In the genomic region with DNA sequence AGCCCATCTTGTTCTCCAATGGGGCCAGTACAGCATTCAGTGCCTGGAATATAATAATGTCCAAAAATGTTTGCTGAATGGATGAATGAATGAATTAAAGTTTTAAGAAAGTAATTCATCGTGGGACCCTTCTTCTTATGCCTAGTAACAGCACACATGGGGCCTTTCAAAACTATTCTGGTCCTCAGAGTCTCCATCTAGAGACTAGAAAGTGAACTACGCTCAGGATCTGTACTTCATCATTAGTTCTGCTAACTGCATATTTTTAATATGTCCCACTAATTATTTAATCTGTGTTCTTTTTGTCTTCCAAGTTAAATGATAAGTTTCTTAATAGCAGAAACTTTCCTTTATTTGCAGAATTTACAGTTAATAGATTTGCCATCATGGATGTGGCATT, we compare ENCODE assay signal across 10 cellular contexts.
A peak's percentile ranks its signal among the peaks of the same experiment; 100 is the strongest.
DNase-seq lines count a peak whose midpoint lies in the region; ATAC-seq and TF ChIP-seq lines count a peak whose summit lies in the region.
"Had no signal": no experiment of that assay in that cellular context is flagged by ENCODE, and none has a peak within 500 bp of the region (broad histone marks: within the 10 kb centered on the region; RNA-seq: fewer than 3 reads in every experiment).

No MANE protein-coding gene starts in this region.

- intact Hi-C loops in PC-9 (cut with micrococcal nuclease; ENCODE audit: unreplicated experiment) = no loop called here

- H3K4me1 ChIP-seq in PC-9 (replicated peaks; ENCODE audit: insufficient read depth) = no peaks in the 10 kb centered on the region
- H3K4me1 ChIP-seq: SJCRH30 had no signal

- no peak overlapping the region for H3K27ac Mint-ChIP-seq in stimulated activated naive CD8-positive, alpha-beta T cell treated with anti-CD3 and anti-CD28 coated beads, Interleukin-15, amount 100 ng/mL, for 72 hours

- DNase-seq in AG09309 (ENCODE audit: low read depth) (no peak), GM10248 (ENCODE audit: extremely low spot score) (no peak), PC-9 (no peak), fibroblast of the aortic adventitia (ENCODE audit: low read depth) (no peak), retina (no peak)
- no peak for DNase-seq in stimulated activated naive CD8-positive, alpha-beta T cell treated with anti-CD3 and anti-CD28 coated beads, Interleukin-15, amount 100 ng/mL, for 72 hours
- no peak for DNase-seq in stimulated activated CD4-positive, alpha-beta T cell treated with anti-CD3 and anti-CD28 coated beads, Interleukin-4, amount 100 ng/mL, for 1 hour
- DNase-seq: GF-D8 had no signal

- H3K9me3 Mint-ChIP-seq in stimulated activated naive CD8-positive, alpha-beta T cell treated with anti-CD3 and anti-CD28 coated beads, Interleukin-15, amount 100 ng/mL, for 72 hours = peaks cover 17 to 18% of the 10 kb centered on the region in 2 donors

- peak; percentile 39 for TF ChIP-seq CTCF in AG09309 (IDR thresholded peaks at IDR 0.05; ENCODE audit: control insufficient read depth, insufficient read depth, low read depth, low read length, missing control alignments)
- TF ChIP-seq CTCF in GM10248 (IDR thresholded peaks at IDR 0.05; ENCODE audit: control extremely low read depth, extremely low read depth, low read depth, missing control alignments) = peak; percentile 3
- TF ChIP-seq CTCF in PC-9 (conservative IDR thresholded peaks at IDR 0.05) = peak; percentile 32; the same call in 1 of the 2 replicates
- peak; percentile 41 for TF ChIP-seq CTCF in fibroblast of the aortic adventitia (IDR thresholded peaks at IDR 0.05; ENCODE audit: insufficient read depth, low read length)

- H3K27me3 ChIP-seq in PC-9 (ENCODE audit: insufficient read depth, low read depth) = 0 out of 2 replicates have a peak, but pooled peaks cover 7% of the 10 kb centered on the region
- H3K27me3 ChIP-seq: SJCRH30 had no signal

- no peaks in the 10 kb centered on the region for H3K9me2 ChIP-seq in PC-9 (ENCODE audit: insufficient read depth)

- no peaks in the 10 kb centered on the region for H3K79me2 ChIP-seq in PC-9 (ENCODE audit: low read depth)

- peaks cover 5% of the 10 kb centered on the region; the same call in 1 of the 2 replicates for H3K9me3 ChIP-seq in PC-9 (ENCODE audit: insufficient read depth, low read depth)
- H3K9me3 ChIP-seq: SJCRH30 had no signal

- no peaks in the 10 kb centered on the region for H3F3A ChIP-seq in PC-9 (ENCODE audit: insufficient read depth, low read depth)

- no peak overlapping the region for H3K27ac ChIP-seq in PC-9
- H3K27ac ChIP-seq: SJCRH30 had no signal

- no peak overlapping the region for H2AFZ ChIP-seq in PC-9

- H3K36me3 ChIP-seq in PC-9 (ENCODE audit: low read depth) = no peaks in the 10 kb centered on the region
- H3K36me3 ChIP-seq: SJCRH30 had no signal

- no peak overlapping the region for H3K4me3 Mint-ChIP-seq in stimulated activated naive CD8-positive, alpha-beta T cell treated with anti-CD3 and anti-CD28 coated beads, Interleukin-15, amount 100 ng/mL, for 72 hours

- BruUV-seq in PC-9 (replicated peaks; lab: Mats Ljungman, UMichigan) = no TSS peak

- H4K20me1 ChIP-seq in PC-9 (ENCODE audit: insufficient read depth) = no peaks in the 10 kb centered on the region

- no peak overlapping the region for H3K4me3 ChIP-seq in AG09309 (ENCODE audit: control insufficient read depth, low read depth, low read length)
- no peak overlapping the region for H3K4me3 ChIP-seq in PC-9
- H3K4me3 ChIP-seq in fibroblast of the aortic adventitia (ENCODE audit: low read depth, low read length) = no peak overlapping the region
- H3K4me3 ChIP-seq: SJCRH30 had no signal

- H3K27me3 Mint-ChIP-seq in stimulated activated naive CD8-positive, alpha-beta T cell treated with anti-CD3 and anti-CD28 coated beads, Interleukin-15, amount 100 ng/mL, for 72 hours = peaks cover 54% of the 10 kb centered on the region

- no peak for ATAC-seq in stimulated activated naive CD8-positive, alpha-beta T cell treated with anti-CD3 and anti-CD28 coated beads, Interleukin-15, amount 100 ng/mL, for 72 hours
- no peak for ATAC-seq in esophagus mucosa

- peaks cover 13% of the 10 kb centered on the region for H3K4me1 Mint-ChIP-seq in stimulated activated naive CD8-positive, alpha-beta T cell treated with anti-CD3 and anti-CD28 coated beads, Interleukin-15, amount 100 ng/mL, for 72 hours

- no peak overlapping the region for H3K4me2 ChIP-seq in PC-9

- CTCF ChIA-PET in GM10248 (lab: Yijun Ruan, JAX) = interaction anchor here (1.4 to 4.6 kb wide), 4 partner anchors 13 to 543 kb away, joined by 4 to 41 read pairs (median 28); no protein-coding TSS in a partner anchor
- CTCF ChIA-PET in PC-9 (lab: Charles Lee) = no interaction called here

- POLR2A ChIA-PET in GM10248 (lab: Yijun Ruan, JAX) (no interaction called here), PC-9 (lab: Charles Lee; ENCODE audit: unreplicated experiment) (no interaction called here)
